In the genomic region with DNA sequence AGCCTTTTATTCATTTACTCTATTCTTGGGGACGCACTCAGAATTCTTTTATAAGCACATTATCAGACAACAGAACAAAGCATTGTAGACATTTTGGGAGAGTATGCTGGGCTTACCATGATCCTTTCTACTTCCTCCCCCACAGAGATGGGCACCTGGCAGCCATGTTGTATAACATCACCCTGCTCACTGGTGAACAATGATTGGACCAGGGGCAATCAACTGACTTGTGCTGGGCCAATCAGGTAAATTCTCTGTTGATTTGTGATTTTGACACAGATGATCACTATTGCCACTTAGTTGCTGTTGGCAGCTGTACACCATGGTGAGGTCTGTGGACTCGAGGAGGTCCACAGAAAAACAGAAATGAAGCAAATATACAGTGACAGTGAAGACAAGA, we compare ENCODE assay signal across 19 cellular contexts. TPM values are rescaled to one million over a fixed set of nuclear protein-coding genes. Genes with fewer than 3 reads are reported as not detected.
DNase-seq lines count a peak whose midpoint lies in the region; ATAC-seq, FAIRE-seq and TF ChIP-seq lines count a peak whose summit lies in the region.
"Had no signal": no experiment of that assay in that cellular context is flagged by ENCODE, and none has a peak within 500 bp of the region (broad histone marks: within the 10 kb centered on the region; RNA-seq: fewer than 3 reads in every experiment).

No MANE protein-coding gene starts in this region.

- CTCF ChIA-PET in K562 (lab: Yijun Ruan, JAX; ENCODE audit: low intra/inter-chr PET ratio) = no interaction called here

- H3K36me3 ChIP-seq in Karpas-422 (ENCODE audit: insufficient read depth, low read length) (no peaks in the 10 kb centered on the region), K562 (ENCODE audit: control insufficient read depth, insufficient read depth, low read length) (no peaks in the 10 kb centered on the region), gastrocnemius medialis (no peaks in the 10 kb centered on the region)

- no peak for TF ChIP-seq EP300 in K562 (IDR thresholded peaks at IDR 0.05; ENCODE audit: low read length)

- H3K27ac ChIP-seq in Karpas-422 (ENCODE audit: low read length) (no peak overlapping the region), K562 (ENCODE audit: extremely low read depth, low read depth, low read length) (no peak overlapping the region), gastrocnemius medialis (no peak overlapping the region)
- H3K27ac ChIP-seq: 22Rv1, A549 had no signal

- H3K9me3 ChIP-seq in Karpas-422 (ENCODE audit: low read length) = no peaks in the 10 kb centered on the region
- H3K9me3 ChIP-seq in K562 (replicated peaks; ENCODE audit: control insufficient read depth, insufficient read depth, low read depth, low read length) = no peaks in the 10 kb centered on the region
- H3K9me3 ChIP-seq in gastrocnemius medialis = no peaks in the 10 kb centered on the region
- H3K9me3 ChIP-seq: A549 had no signal

- H3K9me2 ChIP-seq in Karpas-422 (replicated peaks; ENCODE audit: insufficient read depth, low read length) = no peaks in the 10 kb centered on the region

- no peak for FAIRE-seq in K562 (lab: Jason Lieb, UNC)
- FAIRE-seq: A549, G401.6, GM12892, GM18507 had no signal

- ATAC-seq in K562 (peak; percentile 61), gastrocnemius medialis (no peak)
- ATAC-seq: A549 had no signal

- H3K4me1 ChIP-seq in Karpas-422 (ENCODE audit: low read length) (no peaks in the 10 kb centered on the region), K562 (replicated peaks in 1 of 2; ENCODE audit: control insufficient read depth in 2 of 2, insufficient read depth in 2 of 2, low read length in 2 of 2) (peaks cover 3% of the 10 kb centered on the region in 2 experiments; a peak in 2 of 5 replicates), gastrocnemius medialis (no peaks in the 10 kb centered on the region)
- H3K4me1 ChIP-seq: A549 had no signal

- POLR2A ChIA-PET in K562 (lab: Yijun Ruan, JAX) = interaction anchor here (0.7 to 1.1 kb wide), 2 partner anchors 13 to 165 kb away, joined by 3 to 4 read pairs; no protein-coding TSS in a partner anchor

- no peaks in the 10 kb centered on the region for H3K9me1 ChIP-seq in K562 (ENCODE audit: control insufficient read depth, insufficient read depth, low read length)

- H3K27me3 ChIP-seq in Karpas-422 (ENCODE audit: low read length) = no peaks in the 10 kb centered on the region
- peaks cover 13 to 31% of the 10 kb centered on the region in 2 experiments; a peak in 4 of 5 replicates for H3K27me3 ChIP-seq in K562 (ENCODE audit: control insufficient read depth in 2 of 2, insufficient read depth in 2 of 2, low read length in 2 of 2)
- no peaks in the 10 kb centered on the region for H3K27me3 ChIP-seq in gastrocnemius medialis

- H3K79me2 ChIP-seq in Karpas-422 (ENCODE audit: low read length) = no peaks in the 10 kb centered on the region
- H3K79me2 ChIP-seq in K562 (ENCODE audit: control insufficient read depth, insufficient read depth, low read length) = no peaks in the 10 kb centered on the region

- H3K4me2 ChIP-seq in Karpas-422 (ENCODE audit: low read depth, low read length, poor library complexity, severe bottlenecking) (no peak overlapping the region), K562 (ENCODE audit: insufficient read depth, low read length) (no peak overlapping the region)
- H3K4me2 ChIP-seq: A549 had no signal

- H3K9ac ChIP-seq in Karpas-422 (ENCODE audit: low read length) (no peak overlapping the region), K562 (ENCODE audit: insufficient read depth in 1 of 2, low read depth in 2 of 2, low read length in 2 of 2) (no peak overlapping the region)

- TF ChIP-seq POLR2A in K562 (conservative IDR thresholded peaks at IDR 0.05) (no peak), gastrocnemius medialis (IDR thresholded peaks at IDR 0.05) (no peak)

- H4K20me1 ChIP-seq in Karpas-422 (ENCODE audit: insufficient read depth, low read depth, low read length) = no peaks in the 10 kb centered on the region
- H4K20me1 ChIP-seq in K562 (replicated peaks; ENCODE audit: control insufficient read depth, insufficient read depth, low read length) = no peaks in the 10 kb centered on the region

- WGBS in K562 (ENCODE audit: insufficient coverage, low coverage, missing lambda C conversion rate) = 10% methylated on average over 2 of the region's 2 CpGs

- no peak overlapping the region for H3K4me3 ChIP-seq in Karpas-422 (ENCODE audit: low read length)
- no peak overlapping the region for H3K4me3 ChIP-seq in K562
- H3K4me3 ChIP-seq in gastrocnemius medialis = no peak overlapping the region
- H3K4me3 ChIP-seq: A549 had no signal

- TF ChIP-seq CTCF in K562 (IDR thresholded peaks at IDR 0.05 in 2 of 3, conservative IDR thresholded peaks at IDR 0.05 in 1 of 3; ENCODE audit: insufficient read depth in 2 of 3, low read depth in 1 of 3, low read length in 3 of 3) (no peak), gastrocnemius medialis (IDR thresholded peaks at IDR 0.05 in 4 of 5, conservative IDR thresholded peaks at IDR 0.05 in 1 of 5) (no peak)

- in situ Hi-C loops in K562 (cut with MboI) = no loop called here
- in situ Hi-C loops in gastrocnemius medialis (cut with MboI; ENCODE audit: low sequenced_read_pairs in 4 of 4) = no loop called here

- intact Hi-C loops in K562 (cut with micrococcal nuclease) (no loop called here), gastrocnemius medialis (cut with DNase I; ENCODE audit: low total_unique reads) (no loop called here)

- no peak for TF ChIP-seq RAD21 in K562 (CRISPR knock-in tag; conservative IDR thresholded peaks at IDR 0.05 in 1 of 2, IDR thresholded peaks at IDR 0.05 in 1 of 2)

- no TSS peak for BruUV-seq in K562 (replicated peaks; lab: Mats Ljungman, UMichigan)

- H2AFZ ChIP-seq in Karpas-422 (ENCODE audit: low read length) (peak overlapping the region; percentile 18; the same call in 1 of the 2 replicates), K562 (ENCODE audit: low read depth, low read length) (peak overlapping the region; percentile 46)

- peak; percentile 15 for DNase-seq in DMS 273 (lab: John Stamatoyannopoulos, UW; ENCODE audit: unreplicated experiment)
- no peak for DNase-seq in DMS 273 treated with DMSO at 0.1 percent for 48 hours (lab: John Stamatoyannopoulos, UW)
- DNase-seq in Karpas-422 = no peak
- peak in 3 of 4 experiments; percentile 48 to 53 (median 53) for DNase-seq in K562 (ENCODE audit: extremely low read depth in 1 of 4, low spot score in 3 of 4)
- no peak for DNase-seq in NCI-H2029 treated with DMSO at 0.1 percent for 48 hours (lab: John Stamatoyannopoulos, UW)
- no peak for DNase-seq in stimulated activated CD8-positive, alpha-beta memory T cell treated with anti-CD3 and anti-CD28 coated beads, Interleukin-4, amount 100 ng/mL, for 48 hours
- DNase-seq in gastrocnemius medialis = no peak
- DNase-seq: AML-193; CD4-positive, alpha-beta memory T cell; DMS53; DND-41; GOT3; H7 had no signal

TF ChIP-seq in K562, 482 proteins besides CTCF, POLR2A, EP300 and RAD21:
- peak; percentile 51; the same call in 1 of the 2 replicates for TF ChIP-seq IRF9 (tag; IDR thresholded peaks at IDR 0.05)
- TF ChIP-seq, protein P1, sequence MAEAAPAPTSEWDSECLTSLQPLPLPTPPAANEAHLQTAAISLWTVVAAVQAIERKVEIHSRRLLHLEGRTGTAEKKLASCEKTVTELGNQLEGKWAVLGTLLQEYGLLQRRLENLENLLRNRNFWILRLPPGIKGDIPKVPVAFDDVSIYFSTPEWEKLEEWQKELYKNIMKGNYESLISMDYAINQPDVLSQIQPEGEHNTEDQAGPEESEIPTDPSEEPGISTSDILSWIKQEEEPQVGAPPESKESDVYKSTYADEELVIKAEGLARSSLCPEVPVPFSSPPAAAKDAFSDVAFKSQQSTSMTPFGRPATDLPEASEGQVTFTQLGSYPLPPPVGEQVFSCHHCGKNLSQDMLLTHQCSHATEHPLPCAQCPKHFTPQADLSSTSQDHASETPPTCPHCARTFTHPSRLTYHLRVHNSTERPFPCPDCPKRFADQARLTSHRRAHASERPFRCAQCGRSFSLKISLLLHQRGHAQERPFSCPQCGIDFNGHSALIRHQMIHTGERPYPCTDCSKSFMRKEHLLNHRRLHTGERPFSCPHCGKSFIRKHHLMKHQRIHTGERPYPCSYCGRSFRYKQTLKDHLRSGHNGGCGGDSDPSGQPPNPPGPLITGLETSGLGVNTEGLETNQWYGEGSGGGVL (CRISPR knock-in tag; IDR thresholded peaks at IDR 0.05) = no peak
- peak in 1 of 3 experiments; percentile 64 for TF ChIP-seq YY1 (IDR thresholded peaks at IDR 0.05; ENCODE audit: borderline replicate concordance in 1 of 3, control insufficient read depth in 1 of 3, extremely low read depth in 1 of 3, insufficient read depth in 3 of 3, insufficient read length in 1 of 3, insufficient replicate concordance in 2 of 3, low read depth in 1 of 3, low read length in 2 of 3)

RNA-seq across cellular contexts. Expression of gene WNT2, which starts 43.7 kb away (rescaled TPM):
- not detected in 2 replicates for total RNA-seq in Karpas-422 (2014; rRNA removed; shearing (Covaris generic); ENCODE audit: low replicate concordance)
- not detected in 2 replicates for total RNA-seq in K562 (2011; cell fraction: chromatin; rRNA removed; ENCODE audit: low replicate concordance)
- total RNA-seq in K562 (2011; cell fraction: nucleolus; rRNA removed) = not detected in 2 replicates
- total RNA-seq in K562 (2011; cell fraction: nucleoplasm; rRNA removed) = not detected in 2 replicates
- total RNA-seq in K562 (2014; rRNA removed) = not detected in 2 replicates
- total RNA-seq in K562 (2014; rRNA removed; fragmentation: Illumina TruSeq; extraction: Trizol) = not detected in 2 replicates
- total RNA-seq in K562 (2015; rRNA removed; fragmentation: Illumina TruSeq; extraction: Trizol) = not detected in 2 replicates
- not detected in 2 replicates for total RNA-seq in K562 (2021)
- not detected in 2 replicates for polyA plus RNA-seq in K562 (2011; rRNA removed)
- polyA plus RNA-seq in K562 (2011; cell fraction: cytosol; rRNA removed) = not detected in 2 replicates
- polyA plus RNA-seq in K562 (2011; cell fraction: nucleus; rRNA removed) = not detected in 2 replicates
- not detected in 2 replicates for polyA plus RNA-seq in K562 (2012)
- not detected in 2 replicates for polyA plus RNA-seq in K562 (2014; fragmentation: Illumina TruSeq; extraction: Trizol)
- under 1 TPM in 1 of 2 experiments, not detected in 1; 0.04 TPM for polyA plus RNA-seq in K562 (2014; fragmentation: Nextera tagmentation; extraction: Ambion mirVana)
- polyA plus RNA-seq in K562 (2014; rRNA removed) = not detected in 2 replicates
- polyA minus RNA-seq in K562 (2011; rRNA and poly(A)+ RNA removed) = not detected in 2 replicates
- not detected in 2 replicates for polyA minus RNA-seq in K562 (2011; cell fraction: cytosol; rRNA and poly(A)+ RNA removed)
- polyA minus RNA-seq in K562 (2011; cell fraction: nucleus; rRNA and poly(A)+ RNA removed) = not detected in 2 replicates
- total RNA-seq in gastrocnemius medialis = not detected
- total RNA-seq: CD4-positive, alpha-beta memory T cell; H7; HT-29 had no signal
- polyA plus RNA-seq: A549; CD4-positive, alpha-beta memory T cell had no signal

Comparison
In these comparisons a context has a peak if more than half of its experiments do, and no peak if none do; other contexts are left out.
1. DNase-seq: peak in DMS 273 (single experiment) and K562 (3 of 4); none in DMS 273 treated with DMSO at 0.1 percent for 48 hours (single experiment), Karpas-422 (single experiment), NCI-H2029 treated with DMSO at 0.1 percent for 48 hours (single experiment), stimulated activated CD8-positive, alpha-beta memory T cell treated with anti-CD3 and anti-CD28 coated beads, Interleukin-4, amount 100 ng/mL, for 48 hours (single experiment) and gastrocnemius medialis (0 of 2).